ENCODE assay signal across 15 cellular contexts in genomic region chr15:84752195-84752594, GRCh38. TPM values are rescaled to one million over a fixed set of nuclear protein-coding genes. Genes with fewer than 3 reads are reported as not detected.
DNase-seq lines count a peak whose midpoint lies in the region; ATAC-seq and TF ChIP-seq lines count a peak whose summit lies in the region.
"Had no signal": no experiment of that assay in that cellular context is flagged by ENCODE, and none has a peak within 500 bp of the region (broad histone marks: within the 10 kb centered on the region; RNA-seq: fewer than 3 reads in every experiment).

No MANE protein-coding gene starts in this region.

- peaks cover 6% of the 10 kb centered on the region; the same call in 1 of the 2 replicates for H3K36me3 ChIP-seq in ACC112 (ENCODE audit: insufficient read depth, low read length)
- no peaks in the 10 kb centered on the region for H3K36me3 ChIP-seq in HCT116 (ENCODE audit: control insufficient read depth in 1 of 2, insufficient read depth in 2 of 2, low read length in 2 of 2)
- no peaks in the 10 kb centered on the region for H3K36me3 ChIP-seq in ascending aorta

- CTCF ChIA-PET in HCT116 (lab: Charles Lee), result interaction anchor here (0.8 kb wide), 1 partner anchor 164 kb away, joined by 3 read pairs; no protein-coding TSS in a partner anchor

- no peak for TF ChIP-seq POLR2A in HCT116 (IDR thresholded peaks at IDR 0.05; ENCODE audit: borderline replicate concordance, extremely low read depth, insufficient read depth, insufficient read length)
- TF ChIP-seq POLR2A in lower leg skin (IDR thresholded peaks at IDR 0.05), result no peak

- H3K27ac ChIP-seq in ACC112 (ENCODE audit: low read depth, low read length) (peak overlapping the region; percentile 54), HCT116 (ENCODE audit: low read depth, low read length) (no peak overlapping the region), ascending aorta (peak overlapping the region; percentile 52 to 66)
- H3K27ac ChIP-seq: SJCRH30 had no signal

- no peak overlapping the region for H3K9ac ChIP-seq in HCT116 (ENCODE audit: low read length)

- intact Hi-C loops in HCT116 (cut with micrococcal nuclease), result no loop called here
- intact Hi-C loops in ascending aorta (cut with DNase I), result no loop called here
- intact Hi-C loops in lower leg skin (cut with DNase I; ENCODE audit: low total_unique reads), result no loop called here

- POLR2A ChIA-PET in HCT116 (lab: Charles Lee), result no interaction called here

- ATAC-seq in HCT116, result no peak
- ATAC-seq in HG03039 (IDR thresholded peaks at IDR 0.05; ENCODE audit: unreplicated experiment), result no peak

- WGBS in lower leg skin, 2 donors, result 98 to 100% methylated on average over 1 of the region's 1 CpG

- H2AFZ ChIP-seq in ACC112 (ENCODE audit: low read length, unreplicated experiment) (no peak overlapping the region), HCT116 (ENCODE audit: low read depth, low read length, poor library complexity, severe bottlenecking) (no peak overlapping the region)

- RAD21 ChIA-PET in HCT116 (lab: Charles Lee; ENCODE audit: low non-redundant PET in 1 of 2, low total read pairs in 2 of 2, uncharacterized antibody in 2 of 2, unreplicated experiment in 2 of 2), result no interaction called here

- peaks cover 20% of the 10 kb centered on the region for H3K4me1 ChIP-seq in ACC112 (ENCODE audit: control insufficient read depth, insufficient read depth, low read length, unreplicated experiment)
- peaks cover 4 to 26% of the 10 kb centered on the region in 2 experiments; a peak in 3 of 4 replicates for H3K4me1 ChIP-seq in HCT116 (ENCODE audit: control insufficient read depth in 1 of 2, insufficient read depth in 2 of 2, low read length in 2 of 2)
- peaks cover 7 to 54% of the 10 kb centered on the region in 2 donors for H3K4me1 ChIP-seq in ascending aorta

- no peak overlapping the region for H3K4me2 ChIP-seq in HCT116 (ENCODE audit: low read length)

- H3K36me3 Mint-ChIP-seq in nephron (ENCODE audit: low read depth), result peaks cover 8% of the 10 kb centered on the region

- H3K9me3 ChIP-seq in HCT116 (ENCODE audit: control insufficient read depth in 1 of 2, insufficient read depth in 1 of 2, low read depth in 1 of 2, low read length in 2 of 2) (no peaks in the 10 kb centered on the region), ascending aorta (no peaks in the 10 kb centered on the region)
- H3K9me3 ChIP-seq: SJCRH30 had no signal

- no peak for TF ChIP-seq CTCF in HCT116 (IDR thresholded peaks at IDR 0.05 in 2 of 3, conservative IDR thresholded peaks at IDR 0.05 in 1 of 3; ENCODE audit: borderline replicate concordance in 1 of 3, insufficient read depth in 1 of 3, low read depth in 2 of 3, low read length in 2 of 3)
- no peak for TF ChIP-seq CTCF in ascending aorta (IDR thresholded peaks at IDR 0.05)
- no peak for TF ChIP-seq CTCF in nephron (IDR thresholded peaks at IDR 0.05; ENCODE audit: unreplicated experiment in 3 of 3)
- TF ChIP-seq CTCF in lower leg skin (IDR thresholded peaks at IDR 0.05), result no peak

- H4K20me1 ChIP-seq in HCT116 (ENCODE audit: insufficient read depth), result peaks cover 4% of the 10 kb centered on the region; the same call in 1 of the 2 replicates

- H3K4me1 Mint-ChIP-seq in nephron, result peaks cover 49% of the 10 kb centered on the region

- peaks cover 83% of the 10 kb centered on the region for H3K79me2 ChIP-seq in ACC112 (ENCODE audit: control insufficient read depth, insufficient read depth, low read length, unreplicated experiment)
- peaks cover 84% of the 10 kb centered on the region for H3K79me2 ChIP-seq in HCT116 (ENCODE audit: insufficient read depth, low read length)

- H3K9me2 ChIP-seq in HCT116 (ENCODE audit: insufficient read depth), result no peaks in the 10 kb centered on the region

- H3K27ac Mint-ChIP-seq in nephron, result peak overlapping the region; percentile 31 to 49 (median 48)
- H3K27ac Mint-ChIP-seq: activated naive CD8-positive, alpha-beta T cell treated with anti-CD3 and anti-CD28 coated beads, Interleukin-2, amount 10 ng/mL, durations not matched to agents 7 days and 5 days had no signal

- no peaks in the 10 kb centered on the region for H3K27me3 Mint-ChIP-seq in nephron (ENCODE audit: low read depth)
- H3K27me3 Mint-ChIP-seq: activated naive CD8-positive, alpha-beta T cell treated with anti-CD3 and anti-CD28 coated beads, Interleukin-2, amount 10 ng/mL, durations not matched to agents 7 days and 5 days had no signal

- TF ChIP-seq RAD21 in HCT116 (IDR thresholded peaks at IDR 0.05; ENCODE audit: low read depth), result no peak

- no peak for DNase-seq in HCT116 (ENCODE audit: low read depth, low spot score)
- DNase-seq in ascending aorta (ENCODE audit: low spot score in 2 of 2), result no peak
- DNase-seq in lower leg skin (ENCODE audit: low spot score in 2 of 2), result no peak
- DNase-seq in NCI-H2171 treated with DMSO at 0.1 percent for 48 hours (lab: John Stamatoyannopoulos, UW), result no peak
- DNase-seq in activated CD4-positive, CD25-positive, alpha-beta regulatory T cell (lab: John Stamatoyannopoulos, UW), result no peak
- DNase-seq: activated CD4-positive, alpha-beta T cell treated with anti-CD3 and anti-CD28 coated beads for 4 hours; activated naive CD8-positive, alpha-beta T cell treated with anti-CD3 and anti-CD28 coated beads, Interleukin-2, amount 10 ng/mL, durations not matched to agents 7 days and 5 days; COR-L47; effector memory CD4-positive, alpha-beta T cell; NCI-H446 treated with DMSO at 0.1 percent for 48 hours; stimulated activated CD4-positive, alpha-beta T cell treated with anti-CD3 and anti-CD28 coated beads, Interleukin-2, amount 100 ng/mL, for 24 hours had no signal

- H3K4me3 Mint-ChIP-seq in nephron, result peak overlapping the region; percentile 4 to 42 (median 7)
- H3K4me3 Mint-ChIP-seq: activated naive CD8-positive, alpha-beta T cell treated with anti-CD3 and anti-CD28 coated beads, Interleukin-2, amount 10 ng/mL, durations not matched to agents 7 days and 5 days had no signal

- H3K9me3 Mint-ChIP-seq in nephron, result no peaks in the 10 kb centered on the region
- H3K9me3 Mint-ChIP-seq: activated naive CD8-positive, alpha-beta T cell treated with anti-CD3 and anti-CD28 coated beads, Interleukin-2, amount 10 ng/mL, durations not matched to agents 7 days and 5 days had no signal

- H3K27me3 ChIP-seq in ACC112 (ENCODE audit: insufficient read depth, low read length), result no peaks in the 10 kb centered on the region
- H3K27me3 ChIP-seq in HCT116 (ENCODE audit: insufficient read depth, low read length), result no peaks in the 10 kb centered on the region
- no peaks in the 10 kb centered on the region for H3K27me3 ChIP-seq in ascending aorta
- H3K27me3 ChIP-seq: SJCRH30 had no signal

- H3K4me3 ChIP-seq in ACC112 (ENCODE audit: low read depth, low read length), result peak overlapping the region; percentile 24
- H3K4me3 ChIP-seq in HCT116 (replicated peaks in 1 of 2; ENCODE audit: low read depth in 1 of 2, low read length in 2 of 2), result no peak overlapping the region
- H3K4me3 ChIP-seq in ascending aorta, result peak overlapping the region in 1 of 2 donors; percentile 15
- H3K4me3 ChIP-seq in lower leg skin (ENCODE audit: low read depth, poor library complexity, severe bottlenecking), result no peak overlapping the region
- H3K4me3 ChIP-seq: SJCRH30 had no signal

- BruUV-seq in HCT116 (replicated peaks; lab: Mats Ljungman, UMichigan), result TSS peak; percentile 4

TF ChIP-seq in HCT116, 20 proteins besides CTCF, POLR2A, EP300 and RAD21:
- no peak for TF ChIP-seq SP1 (IDR thresholded peaks at IDR 0.05; ENCODE audit: low read depth)
- TF ChIP-seq EZH2phosphoT487 (IDR thresholded peaks at IDR 0.05; ENCODE audit: borderline replicate concordance), result no peak
- no peak for TF ChIP-seq EGR1 (IDR thresholded peaks at IDR 0.05; ENCODE audit: low read depth)
- no peak for TF ChIP-seq POLR2AphosphoS5 (IDR thresholded peaks at IDR 0.05; ENCODE audit: low read depth, low read length)
- no peak for TF ChIP-seq JUND (IDR thresholded peaks at IDR 0.05)
- no peak for TF ChIP-seq ELF1 (IDR thresholded peaks at IDR 0.05; ENCODE audit: borderline replicate concordance, low read depth)
- no peak for TF ChIP-seq FOSL1 (IDR thresholded peaks at IDR 0.05; ENCODE audit: low read depth)
- no peak for TF ChIP-seq SIN3A (IDR thresholded peaks at IDR 0.05; ENCODE audit: low read depth)
- no peak for TF ChIP-seq SRF (IDR thresholded peaks at IDR 0.05; ENCODE audit: low read depth)
TF ChIP-seq in HCT116: peak in this region for 0.

RNA-seq across cellular contexts. Expression of gene ZNF592, which starts 3.8 kb away (rescaled TPM):
- total RNA-seq in HCT116 (2021; ENCODE audit: unreplicated experiment) (26.4 TPM), ascending aorta (36.1 TPM), lower leg skin (10 to 100 TPM; 15.8 to 25.5 (median 21.1) TPM)
- polyA plus RNA-seq in HCT116 (2012), result 18.0 and 18.9 TPM in 2 replicates

RNA-seq across cellular contexts. Expression of gene SEC11A, which starts 36.3 kb away (rescaled TPM):
- 175 TPM for total RNA-seq in HCT116 (2021; ENCODE audit: unreplicated experiment)
- 103 and 124 TPM in 2 replicates for polyA plus RNA-seq in HCT116 (2012)
- total RNA-seq in ascending aorta, result 31.6 TPM
- total RNA-seq in lower leg skin, result 10 to 100 TPM; 44.0 to 88.4 (median 63.1) TPM
